ENCODE assay signal across 12 cellular contexts in genomic region chr19:39082745-39083598, GRCh38. TPM values are rescaled to one million over a fixed set of nuclear protein-coding genes. Genes with fewer than 3 reads are reported as not detected.
DNase-seq lines count a peak whose midpoint lies in the region; ATAC-seq, FAIRE-seq and TF ChIP-seq lines count a peak whose summit lies in the region.
"Had no signal": no experiment of that assay in that cellular context is flagged by ENCODE, and none has a peak within 500 bp of the region (broad histone marks: within the 10 kb centered on the region; RNA-seq: fewer than 3 reads in every experiment).

No MANE protein-coding gene starts in this region.

- ATAC-seq in activated T-cell treated with anti-CD3 and anti-CD28 coated beads, Interleukin-2, amount 50 U/mL, for 4 hours = no peak
- ATAC-seq in right cardiac atrium (no peak), Right ventricle myocardium superior (ENCODE audit: poor library complexity) (no peak)

- H3K27ac Mint-ChIP-seq in astrocyte (ENCODE audit: unreplicated experiment) = no peak overlapping the region

- H3K4me2 ChIP-seq in astrocyte (ENCODE audit: low read length) = peak overlapping the region; percentile 49
- no peak overlapping the region for H3K4me2 ChIP-seq in smooth muscle cell

- TF ChIP-seq POLR2A in suprapubic skin (IDR thresholded peaks at IDR 0.05) = no peak

- no peaks in the 10 kb centered on the region for H3F3A ChIP-seq in smooth muscle cell (ENCODE audit: low read depth)

- no peaks in the 10 kb centered on the region for H4K20me1 ChIP-seq in astrocyte (ENCODE audit: insufficient read depth, low read length)
- H4K20me1 ChIP-seq in smooth muscle cell (ENCODE audit: low read depth) = no peaks in the 10 kb centered on the region

- H3K4me3 Mint-ChIP-seq in activated T-cell treated with anti-CD3 and anti-CD28 coated beads, Interleukin-2, amount 50 U/mL, for 4 hours = peak overlapping the region; percentile 76
- H3K4me3 Mint-ChIP-seq in astrocyte (ENCODE audit: unreplicated experiment) = no peak overlapping the region

- peaks cover 17% of the 10 kb centered on the region for H3K4me1 Mint-ChIP-seq in activated T-cell treated with anti-CD3 and anti-CD28 coated beads, Interleukin-2, amount 50 U/mL, for 4 hours (ENCODE audit: low read depth)
- H3K4me1 Mint-ChIP-seq in astrocyte (ENCODE audit: low read depth, unreplicated experiment) = no peaks in the 10 kb centered on the region

- no peak overlapping the region for H3K27ac ChIP-seq in astrocyte (ENCODE audit: low read depth, low read length)
- no peak overlapping the region for H3K27ac ChIP-seq in suprapubic skin
- no peak overlapping the region for H3K27ac ChIP-seq in right cardiac atrium (ENCODE audit: low read length)
- no peak overlapping the region for H3K27ac ChIP-seq in smooth muscle cell (ENCODE audit: low read depth)

- DNase-seq in activated T-cell treated with anti-CD3 and anti-CD28 coated beads, Interleukin-2, amount 50 U/mL, for 4 hours = no peak
- no peak for DNase-seq in activated T-cell treated with anti-CD3 and anti-CD28 coated beads, Interleukin-2, amount 50 U/mL, for 48 hours
- DNase-seq in astrocyte (ENCODE audit: low read depth) (no peak), suprapubic skin (ENCODE audit: low spot score in 2 of 2) (no peak), right cardiac atrium (no peak), Right ventricle myocardium superior (no peak), smooth muscle cell (lab: John Stamatoyannopoulos, UW; ENCODE audit: unreplicated experiment) (no peak)
- DNase-seq: activated CD8-positive, alpha-beta memory T cell treated with anti-CD3 and anti-CD28 coated beads, Interleukin-2, amount 50 U/mL, for 4 hours; HCEC 1CT; NCI-H748 treated with DMSO at 0.1 percent for 48 hours had no signal

- H3K36me3 ChIP-seq in astrocyte (ENCODE audit: insufficient read depth, low read length) (no peaks in the 10 kb centered on the region), suprapubic skin (no peaks in the 10 kb centered on the region), smooth muscle cell (ENCODE audit: low read depth) (no peaks in the 10 kb centered on the region)

- FAIRE-seq in astrocyte (lab: Jason Lieb, UNC) = no peak
- FAIRE-seq: colon had no signal

- WGBS in suprapubic skin = 25% methylated on average over 15 of the region's 15 CpGs
- WGBS in right cardiac atrium = 20% methylated on average over 15 of the region's 15 CpGs
- WGBS in smooth muscle cell (ENCODE audit: low lambda C conversion rate) = 72% methylated on average over 15 of the region's 15 CpGs

- H3K27me3 ChIP-seq in astrocyte (ENCODE audit: insufficient read depth, low read length) (peaks cover 26% of the 10 kb centered on the region), suprapubic skin (peaks cover 45% of the 10 kb centered on the region), right cardiac atrium (ENCODE audit: control insufficient read depth, insufficient read depth) (no peaks in the 10 kb centered on the region), smooth muscle cell (ENCODE audit: low read depth) (peaks cover 70% of the 10 kb centered on the region)

- H3K9me3 Mint-ChIP-seq in activated T-cell treated with anti-CD3 and anti-CD28 coated beads, Interleukin-2, amount 50 U/mL, for 4 hours = no peaks in the 10 kb centered on the region
- no peaks in the 10 kb centered on the region for H3K9me3 Mint-ChIP-seq in astrocyte (ENCODE audit: unreplicated experiment)

- H3K9me3 ChIP-seq in astrocyte (ENCODE audit: insufficient read depth, low read depth, low read length) (no peaks in the 10 kb centered on the region), iPS-18c (ENCODE audit: control insufficient read depth, insufficient read depth, low read length) (no peaks in the 10 kb centered on the region), suprapubic skin (no peaks in the 10 kb centered on the region), right cardiac atrium (ENCODE audit: control insufficient read depth, low read length) (no peaks in the 10 kb centered on the region), smooth muscle cell (replicated peaks; ENCODE audit: low read depth) (no peaks in the 10 kb centered on the region)

- no peaks in the 10 kb centered on the region for H3K36me3 Mint-ChIP-seq in activated T-cell treated with anti-CD3 and anti-CD28 coated beads, Interleukin-2, amount 50 U/mL, for 4 hours (ENCODE audit: insufficient read depth)
- H3K36me3 Mint-ChIP-seq in astrocyte (ENCODE audit: low read depth, unreplicated experiment) = no peaks in the 10 kb centered on the region

- peaks cover 47% of the 10 kb centered on the region for H3K27me3 Mint-ChIP-seq in activated T-cell treated with anti-CD3 and anti-CD28 coated beads, Interleukin-2, amount 50 U/mL, for 4 hours (ENCODE audit: low read depth)
- H3K27me3 Mint-ChIP-seq in astrocyte (ENCODE audit: low read depth, unreplicated experiment) = peaks cover 42% of the 10 kb centered on the region

- H3K9ac ChIP-seq in astrocyte (ENCODE audit: low read length) (no peak overlapping the region), smooth muscle cell (ENCODE audit: low read depth) (no peak overlapping the region)

- no peak for TF ChIP-seq EP300 in suprapubic skin (IDR thresholded peaks at IDR 0.05)

- H2AFZ ChIP-seq in astrocyte (ENCODE audit: low read depth, low read length) = no peak overlapping the region
- H2AFZ ChIP-seq in smooth muscle cell (ENCODE audit: low read depth) = no peak overlapping the region

- H3K79me2 ChIP-seq in astrocyte (ENCODE audit: insufficient read depth, low read length) (no peaks in the 10 kb centered on the region), smooth muscle cell (ENCODE audit: low read depth) (no peaks in the 10 kb centered on the region)

- H3K4me3 ChIP-seq in astrocyte (ENCODE audit: insufficient read depth, low read depth, low read length) (no peak overlapping the region), iPS-18c (ENCODE audit: insufficient read depth, low read depth, low read length) (peak overlapping the region; percentile 55; the same call in 1 of the 2 replicates), suprapubic skin (peak overlapping the region; percentile 41), right cardiac atrium (ENCODE audit: low read length) (no peak overlapping the region), smooth muscle cell (no peak overlapping the region)

- TF ChIP-seq CTCF in astrocyte (IDR thresholded peaks at IDR 0.05; ENCODE audit: insufficient read depth, low read depth, low read length) (no peak), suprapubic skin (IDR thresholded peaks at IDR 0.05) (no peak), smooth muscle cell (IDR thresholded peaks at IDR 0.05; ENCODE audit: borderline replicate concordance, insufficient read depth, poor library complexity, severe bottlenecking) (no peak)

- intact Hi-C loops in right cardiac atrium (cut with DNase I) = no loop called here
- intact Hi-C loops in Right ventricle myocardium superior (cut with DNase I) = no loop called here

- H3K4me1 ChIP-seq in astrocyte (ENCODE audit: insufficient read depth, low read length) (peaks cover 5% of the 10 kb centered on the region), suprapubic skin (peaks cover 26% of the 10 kb centered on the region), right cardiac atrium (ENCODE audit: control insufficient read depth, insufficient read depth, low read length) (no peaks in the 10 kb centered on the region), smooth muscle cell (ENCODE audit: low read depth) (no peaks in the 10 kb centered on the region)

RNA-seq across cellular contexts. Expression of gene ACP7, which starts 1.2 kb away (rescaled TPM):
- under 1 TPM in 1 of 3 donors, not detected in 2; 0.20 TPM for total RNA-seq in activated T-cell treated with anti-CD3 and anti-CD28 coated beads, Interleukin-2, amount 50 U/mL, for 4 hours
- total RNA-seq in astrocyte (not detected in 2 replicates), suprapubic skin (10 to 100 TPM; 15.0 to 24.1 (median 18.0) TPM), right cardiac atrium (not detected), Right ventricle myocardium superior (not detected), smooth muscle cell (0.22 and 2.2 TPM in 2 replicates)
- polyA plus RNA-seq in right cardiac atrium (not detected), smooth muscle cell (not detected in 2 replicates)

RNA-seq across cellular contexts. Expression of gene PAK4, which starts 42.6 kb away (rescaled TPM):
- 10 to 100 TPM; 21.3 to 24.4 (median 23.5) TPM for total RNA-seq in activated T-cell treated with anti-CD3 and anti-CD28 coated beads, Interleukin-2, amount 50 U/mL, for 4 hours
- total RNA-seq in astrocyte (48.0 and 51.1 TPM in 2 replicates), suprapubic skin (10 to 100 TPM; 20.7 to 25.3 (median 23.6) TPM), right cardiac atrium (10 to 100 TPM; 19.9 to 24.4 (median 21.7) TPM), Right ventricle myocardium superior (14.0 TPM), smooth muscle cell (9.7 and 11.8 TPM in 2 replicates)
- polyA plus RNA-seq in right cardiac atrium (15.1 TPM), smooth muscle cell (19.1 and 19.9 TPM in 2 replicates)

RNA-seq across cellular contexts. Expression of gene FBXO27, which starts 50.6 kb away (rescaled TPM):
- under 1 TPM; 0.18 to 0.63 (median 0.20) TPM for total RNA-seq in activated T-cell treated with anti-CD3 and anti-CD28 coated beads, Interleukin-2, amount 50 U/mL, for 4 hours
- total RNA-seq in astrocyte = 4.1 and 7.1 TPM in 2 replicates
- 10 to 100 TPM; 12.0 to 37.9 (median 26.1) TPM for total RNA-seq in suprapubic skin
- total RNA-seq in right cardiac atrium = 10 to 100 TPM; 18.4 to 26.4 (median 20.2) TPM
- 10.9 TPM for polyA plus RNA-seq in right cardiac atrium
- total RNA-seq in Right ventricle myocardium superior = 13.0 TPM
- 1.9 and 5.3 TPM in 2 replicates for total RNA-seq in smooth muscle cell
- 2.8 and 5.4 TPM in 2 replicates for polyA plus RNA-seq in smooth muscle cell

Comparison
In these comparisons a context has a peak if more than half of its experiments do, and no peak if none do; other contexts are left out.
1. H3K4me3 ChIP-seq: peak in iPS-18c (single experiment) and suprapubic skin (single experiment); none in astrocyte (single experiment), right cardiac atrium (single experiment) and smooth muscle cell (single experiment).